ENCODE assay signal across 11 cellular contexts in genomic region chr5:50966986-50967385, GRCh38.
DNase-seq lines count a peak whose midpoint lies in the region; ATAC-seq and TF ChIP-seq lines count a peak whose summit lies in the region.
"Had no signal": no experiment of that assay in that cellular context is flagged by ENCODE, and none has a peak within 500 bp of the region (broad histone marks: within the 10 kb centered on the region; RNA-seq: fewer than 3 reads in every experiment).

No MANE protein-coding gene starts in this region.

- peaks cover 86% of the 10 kb centered on the region for H3K27me3 Mint-ChIP-seq in activated naive CD8-positive, alpha-beta T cell treated with anti-CD3 and anti-CD28 coated beads, Interleukin-2, amount 10 ng/mL, durations not matched to agents 7 days and 5 days
- peaks cover 92% of the 10 kb centered on the region for H3K27me3 Mint-ChIP-seq in type B pancreatic cell

- TF ChIP-seq POLR2A in GM18505 (IDR thresholded peaks at IDR 0.05; ENCODE audit: borderline replicate concordance, extremely low read depth, insufficient read depth, insufficient read length) = no peak

- peak overlapping the region; percentile 70 for H3K9ac ChIP-seq in mucosa of stomach (ENCODE audit: low read length)

- no peak overlapping the region for H3K27ac ChIP-seq in right atrium auricular region
- H3K27ac ChIP-seq: cardiac muscle cell, VCaP had no signal

- H3K27me3 ChIP-seq in right atrium auricular region (peaks cover 10 to 52% of the 10 kb centered on the region in 2 donors), mucosa of stomach (ENCODE audit: control insufficient read depth, insufficient read depth, low read length) (peaks cover 84% of the 10 kb centered on the region)

- TF ChIP-seq CTCF in right atrium auricular region (IDR thresholded peaks at IDR 0.05) (no peak), type B pancreatic cell (conservative IDR thresholded peaks at IDR 0.05) (no peak)

- DNase-seq in right atrium auricular region (ENCODE audit: low spot score) = no peak
- no peak for DNase-seq in Right ventricle myocardium inferior (ENCODE audit: missing footprints)
- no peak for DNase-seq in activated naive CD8-positive, alpha-beta T cell treated with anti-CD3 and anti-CD28 coated beads, Interleukin-2, amount 10 ng/mL, durations not matched to agents 7 days and 5 days
- DNase-seq in type B pancreatic cell (ENCODE audit: extremely low spot score, unreplicated experiment) = no peak
- DNase-seq: NCI-H2081 treated with DMSO at 0.1 percent for 48 hours had no signal

- H3K36me3 Mint-ChIP-seq in activated naive CD8-positive, alpha-beta T cell treated with anti-CD3 and anti-CD28 coated beads, Interleukin-2, amount 10 ng/mL, durations not matched to agents 7 days and 5 days = no peaks in the 10 kb centered on the region
- no peaks in the 10 kb centered on the region for H3K36me3 Mint-ChIP-seq in type B pancreatic cell

- POLR2A ChIA-PET in activated naive CD8-positive, alpha-beta T cell treated with anti-CD3 and anti-CD28 coated beads, Interleukin-2, amount 10 ng/mL, durations not matched to agents 7 days and 5 days (lab: Charles Lee) = no interaction called here

- peak overlapping the region; percentile 9 to 39 for H3K4me3 ChIP-seq in right atrium auricular region
- peak overlapping the region; percentile 44 for H3K4me3 ChIP-seq in mucosa of stomach (ENCODE audit: low read length)
- H3K4me3 ChIP-seq: cardiac muscle cell had no signal

- H3K27ac Mint-ChIP-seq in activated naive CD8-positive, alpha-beta T cell treated with anti-CD3 and anti-CD28 coated beads, Interleukin-2, amount 10 ng/mL, durations not matched to agents 7 days and 5 days = no peak overlapping the region
- peak overlapping the region; percentile 63 for H3K27ac Mint-ChIP-seq in type B pancreatic cell

- H3K4me3 Mint-ChIP-seq in activated naive CD8-positive, alpha-beta T cell treated with anti-CD3 and anti-CD28 coated beads, Interleukin-2, amount 10 ng/mL, durations not matched to agents 7 days and 5 days = peak overlapping the region; percentile 83
- peak overlapping the region; percentile 81 for H3K4me3 Mint-ChIP-seq in type B pancreatic cell

- H3K9me3 ChIP-seq in right atrium auricular region = no peaks in the 10 kb centered on the region
- H3K9me3 ChIP-seq in mucosa of stomach (ENCODE audit: control insufficient read depth, low read length) = no peaks in the 10 kb centered on the region

- H3K9me3 Mint-ChIP-seq in activated naive CD8-positive, alpha-beta T cell treated with anti-CD3 and anti-CD28 coated beads, Interleukin-2, amount 10 ng/mL, durations not matched to agents 7 days and 5 days = no peaks in the 10 kb centered on the region
- no peaks in the 10 kb centered on the region for H3K9me3 Mint-ChIP-seq in type B pancreatic cell

- peaks cover 45% of the 10 kb centered on the region for H3K4me1 Mint-ChIP-seq in activated naive CD8-positive, alpha-beta T cell treated with anti-CD3 and anti-CD28 coated beads, Interleukin-2, amount 10 ng/mL, durations not matched to agents 7 days and 5 days
- peaks cover 46% of the 10 kb centered on the region for H3K4me1 Mint-ChIP-seq in type B pancreatic cell (ENCODE audit: unreplicated experiment)

- no peak for ATAC-seq in Right ventricle myocardium inferior
- no peak for ATAC-seq in activated naive CD8-positive, alpha-beta T cell treated with anti-CD3 and anti-CD28 coated beads, Interleukin-2, amount 10 ng/mL, durations not matched to agents 7 days and 5 days (ENCODE audit: low read depth)
- ATAC-seq in GM18505 (IDR thresholded peaks at IDR 0.05; ENCODE audit: unreplicated experiment) = no peak
- ATAC-seq in GM21367 (IDR thresholded peaks at IDR 0.05; ENCODE audit: unreplicated experiment) = no peak
- ATAC-seq in GM21717 (IDR thresholded peaks at IDR 0.05; ENCODE audit: unreplicated experiment) = no peak

- intact Hi-C loops in Right ventricle myocardium inferior (cut with DNase I) = no loop called here

- H3K36me3 ChIP-seq in right atrium auricular region (no peaks in the 10 kb centered on the region), mucosa of stomach (ENCODE audit: control insufficient read depth, insufficient read depth, low read length) (no peaks in the 10 kb centered on the region)
- H3K36me3 ChIP-seq: cardiac muscle cell had no signal

- H3K4me1 ChIP-seq in right atrium auricular region (peaks cover 0 to 45% of the 10 kb centered on the region in 2 donors), mucosa of stomach (ENCODE audit: control insufficient read depth, insufficient read depth, low read length) (peaks cover 17% of the 10 kb centered on the region)
